1 cellular context compared by ENCODE assay signal in genomic region chr19:40822161-40822560, GRCh38.
TF ChIP-seq lines count a peak whose summit lies in the region.

No MANE protein-coding gene starts in this region.

TF ChIP-seq in HepG2, 621 proteins besides CTCF, POLR2A, EP300 and RAD21:
- TF ChIP-seq, protein P1, sequence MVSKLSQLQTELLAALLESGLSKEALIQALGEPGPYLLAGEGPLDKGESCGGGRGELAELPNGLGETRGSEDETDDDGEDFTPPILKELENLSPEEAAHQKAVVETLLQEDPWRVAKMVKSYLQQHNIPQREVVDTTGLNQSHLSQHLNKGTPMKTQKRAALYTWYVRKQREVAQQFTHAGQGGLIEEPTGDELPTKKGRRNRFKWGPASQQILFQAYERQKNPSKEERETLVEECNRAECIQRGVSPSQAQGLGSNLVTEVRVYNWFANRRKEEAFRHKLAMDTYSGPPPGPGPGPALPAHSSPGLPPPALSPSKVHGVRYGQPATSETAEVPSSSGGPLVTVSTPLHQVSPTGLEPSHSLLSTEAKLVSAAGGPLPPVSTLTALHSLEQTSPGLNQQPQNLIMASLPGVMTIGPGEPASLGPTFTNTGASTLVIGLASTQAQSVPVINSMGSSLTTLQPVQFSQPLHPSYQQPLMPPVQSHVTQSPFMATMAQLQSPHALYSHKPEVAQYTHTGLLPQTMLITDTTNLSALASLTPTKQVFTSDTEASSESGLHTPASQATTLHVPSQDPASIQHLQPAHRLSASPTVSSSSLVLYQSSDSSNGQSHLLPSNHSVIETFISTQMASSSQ (IDR thresholded peaks at IDR 0.05; ENCODE audit: low read depth) = no peak
- TF ChIP-seq, protein P1 (CRISPR knock-in tag; IDR thresholded peaks at IDR 0.05; ENCODE audit: borderline replicate concordance) = no peak
- no peak for TF ChIP-seq ZNF124 (CRISPR knock-in tag; IDR thresholded peaks at IDR 0.05)
- peak; percentile 14; the same call in 1 of the 2 replicates for TF ChIP-seq ZBTB33 (CRISPR knock-in tag; IDR thresholded peaks at IDR 0.05)
- TF ChIP-seq ZBTB7B (CRISPR knock-in tag; IDR thresholded peaks at IDR 0.05) = no peak
- TF ChIP-seq ZNF292 (CRISPR knock-in tag; IDR thresholded peaks at IDR 0.05; ENCODE audit: borderline replicate concordance, low read depth) = no peak
- TF ChIP-seq SRSF1 (optimal IDR thresholded peaks at IDR 0.05; ENCODE audit: low read depth, low read length) = no peak
